ENCODE assay signal across 16 cellular contexts in the genomic region with DNA sequence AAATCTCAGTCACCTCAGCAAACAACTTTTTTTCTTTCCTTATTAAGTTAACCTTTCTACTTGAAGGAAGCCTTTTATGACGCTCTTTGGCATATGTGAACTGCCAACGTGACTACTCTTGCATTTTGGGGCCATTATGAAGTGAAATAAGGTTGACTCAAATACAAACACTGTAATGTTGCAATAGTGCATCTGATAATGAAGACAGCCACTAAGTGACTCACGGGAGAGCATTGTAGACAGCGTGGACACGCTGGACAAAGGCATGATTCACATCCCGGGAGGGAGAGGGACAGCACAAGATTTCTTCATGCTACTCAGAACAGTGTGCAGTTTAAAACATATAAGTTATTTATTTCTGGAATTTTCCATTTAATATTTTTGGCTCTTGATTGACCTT.
A peak's percentile ranks its signal among the peaks of the same experiment; 100 is the strongest.
DNase-seq lines count a peak whose midpoint lies in the region; ATAC-seq and TF ChIP-seq lines count a peak whose summit lies in the region.
"Had no signal": no experiment of that assay in that cellular context is flagged by ENCODE, and none has a peak within 500 bp of the region (broad histone marks: within the 10 kb centered on the region; RNA-seq: fewer than 3 reads in every experiment).

No MANE protein-coding gene starts in this region.

- DNase-seq in natural killer cell treated with Interleukin-12 subunit alpha and Interleukin-12 subunit beta and Interleukin-15 and Interleukin-18, amount 100 ng/mL, for 72 hours (ENCODE audit: low spot score): no peak
- DNase-seq in natural killer cell (no peak), amniotic epithelial cell (ENCODE audit: low read depth) (peak; percentile 97), hepatocyte (ENCODE audit: low spot score) (peak; percentile 69), inferior parietal cortex (ENCODE audit: extremely low spot score) (no peak), DMS153 treated with DMSO at 0.1 percent for 48 hours (lab: John Stamatoyannopoulos, UW; ENCODE audit: unreplicated experiment) (no peak)
- DNase-seq: activated CD8-positive, alpha-beta memory T cell treated with anti-CD3 and anti-CD28 coated beads, Interleukin-2, amount 50 U/mL, for 48 hours; caudate nucleus; Kasumi-1; T-helper 9 cell; transverse colon had no signal

- no peak overlapping the region for H3K4me3 ChIP-seq in hepatocyte
- H3K4me3 ChIP-seq: GM12878, transverse colon had no signal

- no peaks in the 10 kb centered on the region for H3K27me3 ChIP-seq in hepatocyte
- H3K27me3 ChIP-seq: neutrophil, transverse colon had no signal

- H3K27me3 Mint-ChIP-seq in natural killer cell treated with Interleukin-12 subunit alpha and Interleukin-12 subunit beta and Interleukin-15 and Interleukin-18, amount 100 ng/mL, for 72 hours: peaks cover 12 to 17% of the 10 kb centered on the region in 2 donors
- peaks cover 19 to 25% of the 10 kb centered on the region in 2 donors for H3K27me3 Mint-ChIP-seq in natural killer cell (ENCODE audit: low read depth in 2 of 2)

- no peaks in the 10 kb centered on the region for H3K36me3 ChIP-seq in hepatocyte (replicated peaks; ENCODE audit: insufficient read depth, low read depth)
- H3K36me3 ChIP-seq: neutrophil, transverse colon had no signal

- no peaks in the 10 kb centered on the region for H3K9me3 ChIP-seq in hepatocyte (ENCODE audit: low read depth)
- H3K9me3 ChIP-seq: neutrophil, transverse colon had no signal

- WGBS in hepatocyte (ENCODE audit: low lambda C conversion rate, missing lambda C conversion rate): 41% methylated on average over 6 of the region's 6 CpGs

- peak overlapping the region; percentile 54 for H3K27ac ChIP-seq in hepatocyte
- H3K27ac ChIP-seq: neutrophil, transverse colon had no signal

- no peaks in the 10 kb centered on the region for H3K9me3 Mint-ChIP-seq in natural killer cell treated with Interleukin-12 subunit alpha and Interleukin-12 subunit beta and Interleukin-15 and Interleukin-18, amount 100 ng/mL, for 72 hours
- no peaks in the 10 kb centered on the region for H3K9me3 Mint-ChIP-seq in natural killer cell

- H3K4me1 Mint-ChIP-seq in natural killer cell treated with Interleukin-12 subunit alpha and Interleukin-12 subunit beta and Interleukin-15 and Interleukin-18, amount 100 ng/mL, for 72 hours (ENCODE audit: low read depth in 2 of 2): no peaks in the 10 kb centered on the region
- H3K4me1 Mint-ChIP-seq in natural killer cell: no peaks in the 10 kb centered on the region
- H3K4me1 Mint-ChIP-seq: B cell had no signal

- intact Hi-C loops in natural killer cell (cut with micrococcal nuclease): no loop called here

- H3K79me2 ChIP-seq in hepatocyte: no peaks in the 10 kb centered on the region

- peaks cover 4% of the 10 kb centered on the region for H3K4me1 ChIP-seq in hepatocyte (ENCODE audit: insufficient read depth)
- H3K4me1 ChIP-seq: transverse colon had no signal

- H3K4me2 ChIP-seq in hepatocyte: no peak overlapping the region

- H3K9me2 ChIP-seq in hepatocyte (replicated peaks; ENCODE audit: insufficient read depth): no peaks in the 10 kb centered on the region

- ATAC-seq in natural killer cell treated with Interleukin-12 subunit alpha and Interleukin-12 subunit beta and Interleukin-15 and Interleukin-18, amount 100 ng/mL, for 72 hours: peak; percentile 49 to 53
- ATAC-seq in natural killer cell (no peak), GM19455 (IDR thresholded peaks at IDR 0.05; ENCODE audit: unreplicated experiment) (no peak), GM18868 (IDR thresholded peaks at IDR 0.05; ENCODE audit: unreplicated experiment) (no peak)
- ATAC-seq: GM12878 had no signal

- no peak overlapping the region for H2AFZ ChIP-seq in hepatocyte

- H3K27ac Mint-ChIP-seq in natural killer cell treated with Interleukin-12 subunit alpha and Interleukin-12 subunit beta and Interleukin-15 and Interleukin-18, amount 100 ng/mL, for 72 hours: no peak overlapping the region
- no peak overlapping the region for H3K27ac Mint-ChIP-seq in natural killer cell
- H3K27ac Mint-ChIP-seq: B cell had no signal

- TF ChIP-seq CTCF in natural killer cell (IDR thresholded peaks at IDR 0.05): no peak
- TF ChIP-seq CTCF in hepatocyte (IDR thresholded peaks at IDR 0.05; ENCODE audit: poor library complexity): no peak

- no peaks in the 10 kb centered on the region for H3K36me3 Mint-ChIP-seq in natural killer cell treated with Interleukin-12 subunit alpha and Interleukin-12 subunit beta and Interleukin-15 and Interleukin-18, amount 100 ng/mL, for 72 hours
- H3K36me3 Mint-ChIP-seq in natural killer cell: no peaks in the 10 kb centered on the region

- no peak overlapping the region for H3K4me3 Mint-ChIP-seq in natural killer cell treated with Interleukin-12 subunit alpha and Interleukin-12 subunit beta and Interleukin-15 and Interleukin-18, amount 100 ng/mL, for 72 hours
- H3K4me3 Mint-ChIP-seq in natural killer cell: no peak overlapping the region
- H3K4me3 Mint-ChIP-seq: B cell had no signal

- no peaks in the 10 kb centered on the region for H4K20me1 ChIP-seq in hepatocyte (ENCODE audit: insufficient read depth, poor library complexity, severe bottlenecking)

Comparison
In these comparisons a context has a peak if more than half of its experiments do, and no peak if none do; other contexts are left out.
1. ATAC-seq: peak in natural killer cell treated with Interleukin-12 subunit alpha and Interleukin-12 subunit beta and Interleukin-15 and Interleukin-18, amount 100 ng/mL, for 72 hours (2 of 2); none in natural killer cell (0 of 3), GM19455 (single experiment) and GM18868 (single experiment).
2. DNase-seq: peak in amniotic epithelial cell (single experiment) and hepatocyte (single experiment); none in natural killer cell treated with Interleukin-12 subunit alpha and Interleukin-12 subunit beta and Interleukin-15 and Interleukin-18, amount 100 ng/mL, for 72 hours (single experiment), natural killer cell (single experiment), inferior parietal cortex (single experiment) and DMS153 treated with DMSO at 0.1 percent for 48 hours (single experiment).